Comparison of ENCODE assay signal across 1 cellular context in the genomic region with DNA sequence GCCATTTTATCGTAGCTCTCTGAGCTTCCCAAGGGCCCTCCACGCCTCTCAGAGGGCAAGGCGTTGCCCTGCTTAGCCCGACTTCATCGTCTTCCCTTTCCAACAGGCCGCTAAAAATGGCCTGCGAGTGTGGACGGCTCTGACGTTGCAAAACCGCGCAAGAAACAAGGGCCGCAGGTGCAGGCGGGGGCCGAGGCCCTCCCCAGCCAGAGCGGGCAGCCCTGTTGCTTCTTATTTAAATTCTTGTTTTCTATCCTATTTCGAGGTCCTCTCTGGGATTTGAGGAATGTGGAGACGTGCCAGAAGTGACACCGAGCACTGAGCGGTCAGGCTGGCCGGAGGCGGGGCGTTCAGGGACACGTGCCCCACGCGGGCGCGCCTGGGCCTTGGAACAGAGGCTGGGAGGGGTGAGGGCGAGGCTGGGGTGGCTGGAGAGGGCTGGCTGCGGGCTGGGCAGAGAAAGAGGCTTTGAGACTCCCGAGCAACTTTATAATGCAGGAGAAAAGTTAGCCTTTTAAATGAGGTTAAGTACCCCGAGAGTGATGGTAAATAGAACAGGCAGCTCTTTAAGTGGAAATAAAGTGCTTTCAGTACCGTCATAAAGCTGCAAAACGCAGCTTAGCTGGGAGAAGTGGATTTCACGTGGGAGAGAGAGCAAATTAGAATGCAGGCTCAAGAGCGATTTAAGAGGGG.
TF ChIP-seq lines count a peak whose summit lies in the region.

No MANE protein-coding gene starts in this region.

TF ChIP-seq in GM23338, 12 proteins besides CTCF, POLR2A, EP300 and RAD21 (continued from another document):
- TF ChIP-seq, protein P1, sequence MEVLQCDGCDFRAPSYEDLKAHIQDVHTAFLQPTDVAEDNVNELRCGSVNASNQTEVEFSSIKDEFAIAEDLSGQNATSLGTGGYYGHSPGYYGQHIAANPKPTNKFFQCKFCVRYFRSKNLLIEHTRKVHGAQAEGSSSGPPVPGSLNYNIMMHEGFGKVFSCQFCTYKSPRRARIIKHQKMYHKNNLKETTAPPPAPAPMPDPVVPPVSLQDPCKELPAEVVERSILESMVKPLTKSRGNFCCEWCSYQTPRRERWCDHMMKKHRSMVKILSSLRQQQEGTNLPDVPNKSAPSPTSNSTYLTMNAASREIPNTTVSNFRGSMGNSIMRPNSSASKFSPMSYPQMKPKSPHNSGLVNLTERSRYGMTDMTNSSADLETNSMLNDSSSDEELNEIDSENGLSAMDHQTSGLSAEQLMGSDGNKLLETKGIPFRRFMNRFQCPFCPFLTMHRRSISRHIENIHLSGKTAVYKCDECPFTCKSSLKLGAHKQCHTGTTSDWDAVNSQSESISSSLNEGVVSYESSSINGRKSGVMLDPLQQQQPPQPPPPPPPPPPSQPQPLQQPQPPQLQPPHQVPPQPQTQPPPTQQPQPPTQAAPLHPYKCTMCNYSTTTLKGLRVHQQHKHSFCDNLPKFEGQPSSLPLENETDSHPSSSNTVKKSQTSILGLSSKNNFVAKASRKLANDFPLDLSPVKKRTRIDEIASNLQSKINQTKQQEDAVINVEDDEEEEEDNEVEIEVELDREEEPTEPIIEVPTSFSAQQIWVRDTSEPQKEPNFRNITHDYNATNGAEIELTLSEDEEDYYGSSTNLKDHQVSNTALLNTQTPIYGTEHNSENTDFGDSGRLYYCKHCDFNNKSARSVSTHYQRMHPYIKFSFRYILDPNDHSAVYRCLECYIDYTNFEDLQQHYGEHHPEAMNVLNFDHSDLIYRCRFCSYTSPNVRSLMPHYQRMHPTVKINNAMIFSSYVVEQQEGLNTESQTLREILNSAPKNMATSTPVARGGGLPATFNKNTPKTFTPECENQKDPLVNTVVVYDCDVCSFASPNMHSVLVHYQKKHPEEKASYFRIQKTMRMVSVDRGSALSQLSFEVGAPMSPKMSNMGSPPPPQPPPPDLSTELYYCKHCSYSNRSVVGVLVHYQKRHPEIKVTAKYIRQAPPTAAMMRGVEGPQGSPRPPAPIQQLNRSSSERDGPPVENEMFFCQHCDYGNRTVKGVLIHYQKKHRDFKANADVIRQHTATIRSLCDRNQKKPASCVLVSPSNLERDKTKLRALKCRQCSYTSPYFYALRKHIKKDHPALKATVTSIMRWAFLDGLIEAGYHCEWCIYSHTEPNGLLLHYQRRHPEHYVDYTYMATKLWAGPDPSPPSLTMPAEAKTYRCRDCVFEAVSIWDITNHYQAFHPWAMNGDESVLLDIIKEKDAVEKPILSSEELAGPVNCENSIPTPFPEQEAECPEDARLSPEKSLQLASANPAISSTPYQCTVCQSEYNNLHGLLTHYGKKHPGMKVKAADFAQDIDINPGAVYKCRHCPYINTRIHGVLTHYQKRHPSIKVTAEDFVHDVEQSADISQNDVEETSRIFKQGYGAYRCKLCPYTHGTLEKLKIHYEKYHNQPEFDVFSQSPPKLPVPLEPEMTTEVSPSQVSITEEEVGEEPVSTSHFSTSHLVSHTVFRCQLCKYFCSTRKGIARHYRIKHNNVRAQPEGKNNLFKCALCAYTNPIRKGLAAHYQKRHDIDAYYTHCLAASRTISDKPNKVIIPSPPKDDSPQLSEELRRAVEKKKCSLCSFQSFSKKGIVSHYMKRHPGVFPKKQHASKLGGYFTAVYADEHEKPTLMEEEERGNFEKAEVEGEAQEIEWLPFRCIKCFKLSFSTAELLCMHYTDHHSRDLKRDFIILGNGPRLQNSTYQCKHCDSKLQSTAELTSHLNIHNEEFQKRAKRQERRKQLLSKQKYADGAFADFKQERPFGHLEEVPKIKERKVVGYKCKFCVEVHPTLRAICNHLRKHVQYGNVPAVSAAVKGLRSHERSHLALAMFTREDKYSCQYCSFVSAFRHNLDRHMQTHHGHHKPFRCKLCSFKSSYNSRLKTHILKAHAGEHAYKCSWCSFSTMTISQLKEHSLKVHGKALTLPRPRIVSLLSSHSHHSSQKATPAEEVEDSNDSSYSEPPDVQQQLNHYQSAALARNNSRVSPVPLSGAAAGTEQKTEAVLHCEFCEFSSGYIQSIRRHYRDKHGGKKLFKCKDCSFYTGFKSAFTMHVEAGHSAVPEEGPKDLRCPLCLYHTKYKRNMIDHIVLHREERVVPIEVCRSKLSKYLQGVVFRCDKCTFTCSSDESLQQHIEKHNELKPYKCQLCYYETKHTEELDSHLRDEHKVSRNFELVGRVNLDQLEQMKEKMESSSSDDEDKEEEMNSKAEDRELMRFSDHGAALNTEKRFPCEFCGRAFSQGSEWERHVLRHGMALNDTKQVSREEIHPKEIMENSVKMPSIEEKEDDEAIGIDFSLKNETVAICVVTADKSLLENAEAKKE (CRISPR knock-in tag; IDR thresholded peaks at IDR 0.05) = no peak
- TF ChIP-seq, protein P2, sequence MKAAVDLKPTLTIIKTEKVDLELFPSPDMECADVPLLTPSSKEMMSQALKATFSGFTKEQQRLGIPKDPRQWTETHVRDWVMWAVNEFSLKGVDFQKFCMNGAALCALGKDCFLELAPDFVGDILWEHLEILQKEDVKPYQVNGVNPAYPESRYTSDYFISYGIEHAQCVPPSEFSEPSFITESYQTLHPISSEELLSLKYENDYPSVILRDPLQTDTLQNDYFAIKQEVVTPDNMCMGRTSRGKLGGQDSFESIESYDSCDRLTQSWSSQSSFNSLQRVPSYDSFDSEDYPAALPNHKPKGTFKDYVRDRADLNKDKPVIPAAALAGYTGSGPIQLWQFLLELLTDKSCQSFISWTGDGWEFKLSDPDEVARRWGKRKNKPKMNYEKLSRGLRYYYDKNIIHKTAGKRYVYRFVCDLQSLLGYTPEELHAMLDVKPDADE (IDR thresholded peaks at IDR 0.05) = no peak
- TF ChIP-seq POLR2AphosphoS5 (IDR thresholded peaks at IDR 0.05; ENCODE audit: low read depth) (no peak), JUNB (IDR thresholded peaks at IDR 0.05; ENCODE audit: unreplicated experiment) (no peak), ZNF114 (CRISPR knock-in tag; IDR thresholded peaks at IDR 0.05) (no peak), EZH2phosphoT487 (IDR thresholded peaks at IDR 0.05; ENCODE audit: unreplicated experiment) (no peak)
